8 cellular contexts compared by ENCODE assay signal in genomic region chr19:801030-801860, GRCh38. TPM values are rescaled to one million over a fixed set of nuclear protein-coding genes. Genes with fewer than 3 reads are reported as not detected.
DNase-seq lines count a peak whose midpoint lies in the region; TF ChIP-seq lines count a peak whose summit lies in the region.

No MANE protein-coding gene starts in this region.

- H3K27ac Mint-ChIP-seq in activated T-helper 2 cell treated with anti-CD3 and anti-CD28 coated beads, Interferon-gamma antibody, Interleukin-2, Interleukin-4, amounts not matched to agents 10 μg/mL and 5 μg/mL and 100 μg/mL, durations not matched to agents 14 hours and 24 hours and 36 hours = no peak overlapping the region

- intact Hi-C loops in activated T-helper 2 cell treated with anti-CD3 and anti-CD28 coated beads, Interferon-gamma antibody, Interleukin-2, Interleukin-4, amounts not matched to agents 10 μg/mL and 5 μg/mL and 100 μg/mL, durations not matched to agents 14 hours and 24 hours and 36 hours (cut with micrococcal nuclease) = no loop called here

- H3F3A ChIP-seq in smooth muscle cell (ENCODE audit: low read depth) = peaks cover 18% of the 10 kb centered on the region

- H4K20me1 ChIP-seq in smooth muscle cell (ENCODE audit: low read depth) = peaks cover 84% of the 10 kb centered on the region

- H3K9me3 ChIP-seq in right atrium auricular region (no peaks in the 10 kb centered on the region), smooth muscle cell (replicated peaks; ENCODE audit: low read depth) (no peaks in the 10 kb centered on the region)

- H3K4me1 ChIP-seq in right atrium auricular region = peaks cover 3 to 54% of the 10 kb centered on the region in 2 donors
- H3K4me1 ChIP-seq in smooth muscle cell (ENCODE audit: low read depth) = peaks cover 34% of the 10 kb centered on the region

- H3K27me3 Mint-ChIP-seq in activated T-helper 2 cell treated with anti-CD3 and anti-CD28 coated beads, Interferon-gamma antibody, Interleukin-2, Interleukin-4, amounts not matched to agents 10 μg/mL and 5 μg/mL and 100 μg/mL, durations not matched to agents 14 hours and 24 hours and 36 hours (ENCODE audit: low read depth) = no peaks in the 10 kb centered on the region

- H3K9me3 Mint-ChIP-seq in activated T-helper 2 cell treated with anti-CD3 and anti-CD28 coated beads, Interferon-gamma antibody, Interleukin-2, Interleukin-4, amounts not matched to agents 10 μg/mL and 5 μg/mL and 100 μg/mL, durations not matched to agents 14 hours and 24 hours and 36 hours = no peaks in the 10 kb centered on the region

- peaks cover 85% of the 10 kb centered on the region for H3K79me2 ChIP-seq in smooth muscle cell (ENCODE audit: low read depth)

- no peak overlapping the region for H2AFZ ChIP-seq in smooth muscle cell (ENCODE audit: low read depth)

- TF ChIP-seq CTCF in right atrium auricular region (IDR thresholded peaks at IDR 0.05) (no peak), smooth muscle cell (IDR thresholded peaks at IDR 0.05; ENCODE audit: borderline replicate concordance, insufficient read depth, poor library complexity, severe bottlenecking) (no peak)

- DNase-seq in NCI-H2081 (lab: John Stamatoyannopoulos, UW) (peak; percentile 40 to 74), NCI-H2081 treated with DMSO at 0.1 percent for 48 hours (lab: John Stamatoyannopoulos, UW) (no peak), right atrium auricular region (ENCODE audit: low spot score) (peak; percentile 74), smooth muscle cell (lab: John Stamatoyannopoulos, UW; ENCODE audit: unreplicated experiment) (no peak), globus pallidus (ENCODE audit: low spot score) (no peak), iPS-NIHi7 (ENCODE audit: extremely low spot score) (no peak), HCEC 1CT (no peak)
- DNase-seq in activated T-helper 2 cell treated with anti-CD3 and anti-CD28 coated beads, Interferon-gamma antibody, Interleukin-2, Interleukin-4, amounts not matched to agents 10 μg/mL and 5 μg/mL and 100 μg/mL, durations not matched to agents 14 hours and 24 hours and 36 hours (ENCODE audit: low spot score) = no peak

- H3K27me3 ChIP-seq in right atrium auricular region (no peaks in the 10 kb centered on the region), smooth muscle cell (ENCODE audit: low read depth) (no peaks in the 10 kb centered on the region)

- 85% methylated on average over 29 of the region's 29 CpGs for WGBS in smooth muscle cell (ENCODE audit: low lambda C conversion rate)

- H3K36me3 ChIP-seq in right atrium auricular region (peaks cover 60% of the 10 kb centered on the region), smooth muscle cell (ENCODE audit: low read depth) (no peaks in the 10 kb centered on the region)

- H3K27ac ChIP-seq in right atrium auricular region (peak overlapping the region; percentile 65 to 70), smooth muscle cell (ENCODE audit: low read depth) (peak overlapping the region; percentile 90)

- H3K4me2 ChIP-seq in smooth muscle cell = peak overlapping the region; percentile 91

- H3K4me3 ChIP-seq in right atrium auricular region (peak overlapping the region; percentile 7 to 99), smooth muscle cell (peak overlapping the region; percentile 100)

- H3K4me3 Mint-ChIP-seq in activated T-helper 2 cell treated with anti-CD3 and anti-CD28 coated beads, Interferon-gamma antibody, Interleukin-2, Interleukin-4, amounts not matched to agents 10 μg/mL and 5 μg/mL and 100 μg/mL, durations not matched to agents 14 hours and 24 hours and 36 hours (ENCODE audit: low read depth) = peak overlapping the region; percentile 60

- peak overlapping the region; percentile 18 for H3K9ac ChIP-seq in smooth muscle cell (ENCODE audit: low read depth)

- H3K36me3 Mint-ChIP-seq in activated T-helper 2 cell treated with anti-CD3 and anti-CD28 coated beads, Interferon-gamma antibody, Interleukin-2, Interleukin-4, amounts not matched to agents 10 μg/mL and 5 μg/mL and 100 μg/mL, durations not matched to agents 14 hours and 24 hours and 36 hours (ENCODE audit: low read depth) = peaks cover 66% of the 10 kb centered on the region

- H3K4me1 Mint-ChIP-seq in activated T-helper 2 cell treated with anti-CD3 and anti-CD28 coated beads, Interferon-gamma antibody, Interleukin-2, Interleukin-4, amounts not matched to agents 10 μg/mL and 5 μg/mL and 100 μg/mL, durations not matched to agents 14 hours and 24 hours and 36 hours (ENCODE audit: low read depth) = peaks cover 20% of the 10 kb centered on the region

RNA-seq across cellular contexts. Expression of gene PTBP1, which starts 4.0 kb away (rescaled TPM):
- total RNA-seq in activated T-helper 2 cell treated with anti-CD3 and anti-CD28 coated beads, Interferon-gamma antibody, Interleukin-2, Interleukin-4, amounts not matched to agents 10 μg/mL and 5 μg/mL and 100 μg/mL, durations not matched to agents 14 hours and 24 hours and 36 hours = 735 and 739 TPM in 2 replicates
- total RNA-seq in right atrium auricular region = 10 to 100 TPM; 49.4 to 73.9 TPM
- total RNA-seq in smooth muscle cell = 123 and 167 TPM in 2 replicates
- 226 and 238 TPM in 2 replicates for polyA plus RNA-seq in smooth muscle cell

RNA-seq across cellular contexts. Expression of gene PLPPR3, which starts 20.5 kb away (rescaled TPM):
- not detected in 2 replicates for total RNA-seq in activated T-helper 2 cell treated with anti-CD3 and anti-CD28 coated beads, Interferon-gamma antibody, Interleukin-2, Interleukin-4, amounts not matched to agents 10 μg/mL and 5 μg/mL and 100 μg/mL, durations not matched to agents 14 hours and 24 hours and 36 hours
- total RNA-seq in right atrium auricular region = not detected
- total RNA-seq in smooth muscle cell = 6.5 and 10.7 TPM in 2 replicates
- polyA plus RNA-seq in smooth muscle cell = 13.7 and 14.7 TPM in 2 replicates

RNA-seq across cellular contexts. Expression of gene AZU1, which starts 26.4 kb away (rescaled TPM):
- total RNA-seq in activated T-helper 2 cell treated with anti-CD3 and anti-CD28 coated beads, Interferon-gamma antibody, Interleukin-2, Interleukin-4, amounts not matched to agents 10 μg/mL and 5 μg/mL and 100 μg/mL, durations not matched to agents 14 hours and 24 hours and 36 hours = not detected in 2 replicates
- not detected for total RNA-seq in right atrium auricular region
- 0.45 and 8.0 TPM in 2 replicates for total RNA-seq in smooth muscle cell
- 0.32 and 2.2 TPM in 2 replicates for polyA plus RNA-seq in smooth muscle cell

RNA-seq across cellular contexts. Expression of gene PRTN3, which starts 39.6 kb away (rescaled TPM):
- total RNA-seq in activated T-helper 2 cell treated with anti-CD3 and anti-CD28 coated beads, Interferon-gamma antibody, Interleukin-2, Interleukin-4, amounts not matched to agents 10 μg/mL and 5 μg/mL and 100 μg/mL, durations not matched to agents 14 hours and 24 hours and 36 hours = not detected in 2 replicates
- total RNA-seq in right atrium auricular region (not detected), smooth muscle cell (not detected in 2 replicates)
- polyA plus RNA-seq in smooth muscle cell = not detected in 2 replicates

RNA-seq across cellular contexts. Expression of gene MISP, which starts 50.3 kb away (rescaled TPM):
- total RNA-seq in activated T-helper 2 cell treated with anti-CD3 and anti-CD28 coated beads, Interferon-gamma antibody, Interleukin-2, Interleukin-4, amounts not matched to agents 10 μg/mL and 5 μg/mL and 100 μg/mL, durations not matched to agents 14 hours and 24 hours and 36 hours = not detected in 2 replicates
- total RNA-seq in right atrium auricular region (1 to 10 TPM in 1 of 2 donors, under 1 TPM in 1; 0.96 to 1.5 TPM), smooth muscle cell (1.7 and 10.2 TPM in 2 replicates)
- polyA plus RNA-seq in smooth muscle cell = 1.2 and 8.0 TPM in 2 replicates

Comparison
In these comparisons a context has a peak if more than half of its experiments do, and no peak if none do; other contexts are left out.
1. DNase-seq: peak in NCI-H2081 (2 of 2) and right atrium auricular region (single experiment); none in NCI-H2081 treated with DMSO at 0.1 percent for 48 hours (single experiment), activated T-helper 2 cell treated with anti-CD3 and anti-CD28 coated beads, Interferon-gamma antibody, Interleukin-2, Interleukin-4, amounts not matched to agents 10 μg/mL and 5 μg/mL and 100 μg/mL, durations not matched to agents 14 hours and 24 hours and 36 hours (single experiment), smooth muscle cell (single experiment), globus pallidus (single experiment), iPS-NIHi7 (single experiment) and HCEC 1CT (single experiment).